1 cellular context compared by ENCODE assay signal in genomic region chr1:213061263-213061662, GRCh38.
TF ChIP-seq lines count a peak whose summit lies in the region.

No MANE protein-coding gene starts in this region.

TF ChIP-seq in GM12878, 131 proteins besides CTCF, POLR2A, EP300 and RAD21:
- TF ChIP-seq USF2 (IDR thresholded peaks at IDR 0.05; ENCODE audit: borderline replicate concordance, low read depth, low read length) (no peak), RELB (IDR thresholded peaks at IDR 0.05; ENCODE audit: low read depth) (no peak), ZBED1 (IDR thresholded peaks at IDR 0.05; ENCODE audit: borderline replicate concordance) (no peak)
